In the genomic region with DNA sequence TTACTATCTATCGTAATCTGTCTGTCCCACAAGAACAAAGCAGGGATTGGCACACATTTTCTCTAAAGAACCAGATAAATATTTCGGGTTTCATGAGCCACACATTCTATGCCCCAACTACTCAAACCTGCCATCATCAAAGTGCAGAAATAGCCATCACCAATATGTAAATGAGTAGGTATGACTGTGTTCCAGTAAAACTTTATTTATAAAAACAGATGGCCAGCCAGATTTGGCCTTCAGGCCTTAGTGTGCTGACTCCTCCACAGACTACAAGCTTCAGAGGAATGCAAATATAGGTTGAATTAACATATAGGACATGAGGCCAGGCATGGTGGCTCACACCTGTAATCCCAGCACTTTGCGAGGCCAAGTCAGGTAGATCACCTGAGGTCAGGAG, we compare ENCODE assay signal across 26 cellular contexts.
"Had no signal": no experiment of that assay in that cellular context is flagged by ENCODE, and none has a peak within 500 bp of the region (broad histone marks: within the 10 kb centered on the region; RNA-seq: fewer than 3 reads in every experiment).

No MANE protein-coding gene starts in this region.

- H3K4me3 ChIP-seq: gastroesophageal sphincter, heart left ventricle, hepatocyte, neural progenitor cell, smooth muscle cell, testis, tibial artery had no signal

- H3K79me2 ChIP-seq: hepatocyte, parathyroid adenoma had no signal

- H3K9me3 ChIP-seq: testis, tibial artery had no signal

- ATAC-seq: esophagus mucosa; foreskin keratinocyte; gastroesophageal sphincter; heart left ventricle; left lobe of liver; naive thymus-derived CD4-positive, alpha-beta T cell; sciatic nerve; stimulated activated memory B cell treated with anti-CD40 and anti-IgM and Interleukin-4, amounts not matched to agents 10 μg/mL and 1 μg/mL and 100 μg/mL, for 72 hours; stimulated activated naive CD8-positive, alpha-beta T cell treated with anti-CD3 and anti-CD28 coated beads, Interleukin-15, Interleukin-2, amounts not matched to agents 100 U/mL and 50 U/mL, for 24 hours had no signal

- H3K36me3 ChIP-seq: gastroesophageal sphincter, heart left ventricle, neural progenitor cell, tibial artery had no signal

- H3K4me2 ChIP-seq: hepatocyte, neural progenitor cell, smooth muscle cell had no signal

- H3K4me1 ChIP-seq: gastroesophageal sphincter, neural progenitor cell, parathyroid adenoma, testis, tibial artery had no signal

- FAIRE-seq: colon, kidney had no signal

- H2AFZ ChIP-seq: hepatocyte, neural progenitor cell, parathyroid adenoma had no signal

- H3K27me3 ChIP-seq: foreskin keratinocyte, gastroesophageal sphincter, heart left ventricle, hepatocyte, neural progenitor cell, testis, tibial artery had no signal

- DNase-seq: effector CD8-positive, alpha-beta T cell; endodermal cell; foreskin keratinocyte; heart left ventricle; kidney; mammary epithelial cell; mesendoderm; midbrain; naive thymus-derived CD4-positive, alpha-beta T cell; stimulated activated CD4-positive, alpha-beta T cell treated with anti-CD3 and anti-CD28 coated beads, Interleukin-2, amount 100 ng/mL, for 24 hours; stimulated activated CD4-positive, alpha-beta T cell treated with anti-CD3 and anti-CD28 coated beads, Interleukin-4, amount 100 ng/mL, for 4 hours; stimulated activated naive CD8-positive, alpha-beta T cell treated with anti-CD3 and anti-CD28 coated beads, Interleukin-15, Interleukin-2, amounts not matched to agents 100 U/mL and 50 U/mL, for 24 hours; substantia nigra; testis; tibial artery had no signal

- H3K9ac ChIP-seq: neural progenitor cell, parathyroid adenoma had no signal

- H3K27ac ChIP-seq: epithelial cell of prostate, foreskin keratinocyte, gastroesophageal sphincter, heart left ventricle, hepatocyte, neural progenitor cell, parathyroid adenoma, testis, tibial artery had no signal
